ENCODE assay signal across 1 cellular context in genomic region chr22:28185130-28185529, GRCh38.
TF ChIP-seq lines count a peak whose summit lies in the region.

No MANE protein-coding gene starts in this region.

TF ChIP-seq in IMR-90, 13 proteins besides CTCF, POLR2A, EP300 and RAD21 (continued from another document):
- TF ChIP-seq USF2 (IDR thresholded peaks at IDR 0.05; ENCODE audit: low read depth, low read length) (no peak), NFE2L2 (IDR thresholded peaks at IDR 0.05; ENCODE audit: low read depth, low read length) (no peak), RCOR1 (IDR thresholded peaks at IDR 0.05; ENCODE audit: insufficient replicate concordance, low read length) (no peak), MAZ (IDR thresholded peaks at IDR 0.05; ENCODE audit: borderline replicate concordance, low read depth, low read length) (no peak), MAFK (IDR thresholded peaks at IDR 0.05; ENCODE audit: low read depth, low read length) (no peak), FOS (IDR thresholded peaks at IDR 0.05; ENCODE audit: low read depth, low read length) (no peak), CHD1 (IDR thresholded peaks at IDR 0.05; ENCODE audit: low read depth, low read length) (no peak)
TF ChIP-seq in IMR-90: peak in this region for 0.
